In the genomic region with DNA sequence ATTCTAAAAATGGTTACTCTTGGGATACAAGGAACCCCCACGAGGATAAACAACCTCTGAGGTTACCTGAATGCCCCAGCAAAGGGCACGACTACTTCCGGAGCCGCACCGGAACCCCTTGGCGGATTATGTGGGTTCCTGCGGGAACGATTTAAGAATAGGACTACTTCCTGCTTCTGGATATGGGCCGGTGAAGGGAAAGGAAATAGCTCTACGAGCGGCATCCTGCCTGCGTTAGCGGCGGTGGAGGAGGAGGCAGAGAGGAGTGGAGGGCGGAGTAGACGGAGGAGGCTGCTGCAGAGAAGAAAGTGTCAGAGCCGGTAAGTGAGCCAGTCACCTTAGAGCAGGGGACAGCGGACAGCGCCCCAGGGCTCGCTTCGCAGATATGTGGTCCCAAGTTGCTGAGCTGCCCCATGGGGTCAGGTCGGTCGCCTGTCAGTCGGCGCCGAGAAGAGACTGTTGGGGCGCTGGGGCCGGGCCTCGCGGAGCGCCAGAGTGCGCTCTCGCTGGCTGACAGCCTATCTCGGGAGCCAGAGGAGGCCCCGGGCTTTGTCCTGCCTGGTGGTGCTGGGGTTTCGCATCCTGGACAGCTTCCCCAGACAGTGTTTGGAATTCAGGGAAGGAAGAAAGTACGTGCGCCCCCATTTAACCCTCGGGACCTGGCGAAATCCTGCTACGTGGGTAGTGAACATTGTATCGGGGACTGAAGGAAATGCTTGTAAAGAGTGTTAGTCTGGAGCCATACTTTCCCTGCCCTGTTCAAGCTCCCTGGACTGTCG, we compare ENCODE assay signal across 8 cellular contexts. TPM values are rescaled to one million over a fixed set of nuclear protein-coding genes. Genes with fewer than 3 reads are reported as not detected.
DNase-seq lines count a peak whose midpoint lies in the region; TF ChIP-seq lines count a peak whose summit lies in the region.

A gene with protein sequence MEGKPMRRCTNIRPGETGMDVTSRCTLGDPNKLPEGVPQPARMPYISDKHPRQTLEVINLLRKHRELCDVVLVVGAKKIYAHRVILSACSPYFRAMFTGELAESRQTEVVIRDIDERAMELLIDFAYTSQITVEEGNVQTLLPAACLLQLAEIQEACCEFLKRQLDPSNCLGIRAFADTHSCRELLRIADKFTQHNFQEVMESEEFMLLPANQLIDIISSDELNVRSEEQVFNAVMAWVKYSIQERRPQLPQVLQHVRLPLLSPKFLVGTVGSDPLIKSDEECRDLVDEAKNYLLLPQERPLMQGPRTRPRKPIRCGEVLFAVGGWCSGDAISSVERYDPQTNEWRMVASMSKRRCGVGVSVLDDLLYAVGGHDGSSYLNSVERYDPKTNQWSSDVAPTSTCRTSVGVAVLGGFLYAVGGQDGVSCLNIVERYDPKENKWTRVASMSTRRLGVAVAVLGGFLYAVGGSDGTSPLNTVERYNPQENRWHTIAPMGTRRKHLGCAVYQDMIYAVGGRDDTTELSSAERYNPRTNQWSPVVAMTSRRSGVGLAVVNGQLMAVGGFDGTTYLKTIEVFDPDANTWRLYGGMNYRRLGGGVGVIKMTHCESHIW (plus strand): TSS at position 223 of the 779 bp plus-strand sequence. CDS start 1,063 bp downstream, outside the sequence.

- H3K27me3 ChIP-seq in GM06990 (replicated peaks; ENCODE audit: control insufficient read depth, insufficient read depth, low read length) = no peaks in the 10 kb centered on the region
- H3K27me3 ChIP-seq in suprapubic skin = peaks cover 23% of the 10 kb centered on the region

- peak within 1 kb of the TSS; percentile 93 for H3K27ac Mint-ChIP-seq in HFFc6
- peak within 1 kb of the TSS; percentile 95 for H3K27ac Mint-ChIP-seq in activated naive CD4-positive, alpha-beta T cell treated with anti-CD3 and anti-CD28 coated beads, Interleukin-2, amount 10 ng/mL, durations not matched to agents 7 days and 5 days

- under 1% methylated on average over 43 of the region's 43 CpGs for WGBS in suprapubic skin

- H3K27ac ChIP-seq in SK-N-MC (peak within 1 kb of the TSS; percentile 33), suprapubic skin (peak within 1 kb of the TSS; percentile 92)

- CTCF ChIA-PET in activated naive CD4-positive, alpha-beta T cell treated with anti-CD3 and anti-CD28 coated beads, Interleukin-2, amount 10 ng/mL, durations not matched to agents 7 days and 5 days (lab: Charles Lee) = interaction anchor here (0.6 to 1.2 kb wide), 2 partner anchors 214 to 285 kb away, joined by 3 to 5 read pairs; no protein-coding TSS in a partner anchor

- H3K4me3 Mint-ChIP-seq in HFFc6 = peak within 1 kb of the TSS; percentile 97
- H3K4me3 Mint-ChIP-seq in activated naive CD4-positive, alpha-beta T cell treated with anti-CD3 and anti-CD28 coated beads, Interleukin-2, amount 10 ng/mL, durations not matched to agents 7 days and 5 days = peak within 1 kb of the TSS; percentile 87

- peak; percentile 77 for TF ChIP-seq POLR2A in NB4 (IDR thresholded peaks at IDR 0.05; ENCODE audit: extremely low read depth, insufficient read length)
- TF ChIP-seq POLR2A in suprapubic skin (IDR thresholded peaks at IDR 0.05) = peak in 1 of 2 donors; percentile 43

- peaks cover 7% of the 10 kb centered on the region; the same call in 1 of the 2 replicates for H3K27me3 Mint-ChIP-seq in HFFc6 (ENCODE audit: insufficient read depth)
- H3K27me3 Mint-ChIP-seq in activated naive CD4-positive, alpha-beta T cell treated with anti-CD3 and anti-CD28 coated beads, Interleukin-2, amount 10 ng/mL, durations not matched to agents 7 days and 5 days = peaks cover 17% of the 10 kb centered on the region

- no peaks in the 10 kb centered on the region for H3K9me3 ChIP-seq in SK-N-MC (ENCODE audit: low read depth, low read length)
- H3K9me3 ChIP-seq in suprapubic skin = no peaks in the 10 kb centered on the region

- peaks cover 26% of the 10 kb centered on the region for H3K4me1 ChIP-seq in suprapubic skin

- peaks cover 11% of the 10 kb centered on the region for H3K36me3 Mint-ChIP-seq in HFFc6 (ENCODE audit: low read depth)
- peaks cover 9% of the 10 kb centered on the region for H3K36me3 Mint-ChIP-seq in activated naive CD4-positive, alpha-beta T cell treated with anti-CD3 and anti-CD28 coated beads, Interleukin-2, amount 10 ng/mL, durations not matched to agents 7 days and 5 days

- no peak for TF ChIP-seq EP300 in suprapubic skin (IDR thresholded peaks at IDR 0.05)

- H3K9me3 Mint-ChIP-seq in HFFc6 = no peaks in the 10 kb centered on the region
- no peaks in the 10 kb centered on the region for H3K9me3 Mint-ChIP-seq in activated naive CD4-positive, alpha-beta T cell treated with anti-CD3 and anti-CD28 coated beads, Interleukin-2, amount 10 ng/mL, durations not matched to agents 7 days and 5 days

- peaks cover 28% of the 10 kb centered on the region for H3K4me1 Mint-ChIP-seq in HFFc6 (ENCODE audit: low read depth)
- H3K4me1 Mint-ChIP-seq in activated naive CD4-positive, alpha-beta T cell treated with anti-CD3 and anti-CD28 coated beads, Interleukin-2, amount 10 ng/mL, durations not matched to agents 7 days and 5 days = peaks cover 25% of the 10 kb centered on the region

- H3K4me3 ChIP-seq in GM06990 (replicated peaks; ENCODE audit: low read depth, low read length) = peak within 1 kb of the TSS; percentile 80
- H3K4me3 ChIP-seq in NB4 (ENCODE audit: low read depth, low read length) = peak within 1 kb of the TSS; percentile 93
- H3K4me3 ChIP-seq in SK-N-MC = peak within 1 kb of the TSS; percentile 88
- H3K4me3 ChIP-seq in suprapubic skin = peak within 1 kb of the TSS; percentile 88

- peak; percentile 87 for DNase-seq in GM06990 (ENCODE audit: extremely low read depth, insufficient read length)
- peak; percentile 89 for DNase-seq in HFFc6
- DNase-seq in NB4 (ENCODE audit: low read depth) = peak; percentile 92
- DNase-seq in SK-N-MC (ENCODE audit: low read depth, low spot score) = peak; percentile 83
- peak; percentile 92 for DNase-seq in activated naive CD4-positive, alpha-beta T cell treated with anti-CD3 and anti-CD28 coated beads, Interleukin-2, amount 10 ng/mL, durations not matched to agents 7 days and 5 days
- DNase-seq in globus pallidus (ENCODE audit: low spot score) = peak; percentile 82
- peak; percentile 16 to 88 (median 70) for DNase-seq in nucleus accumbens (lab: John Stamatoyannopoulos, UW)
- DNase-seq in suprapubic skin (ENCODE audit: low spot score in 2 of 2) = peak; percentile 82 to 87

- H3K9ac ChIP-seq in SK-N-MC (ENCODE audit: insufficient read length) = peak within 1 kb of the TSS; percentile 79

- H3K36me3 ChIP-seq in GM06990 (ENCODE audit: control insufficient read depth, insufficient read depth, low read length) (no peaks in the 10 kb centered on the region), SK-N-MC (ENCODE audit: insufficient read depth, low read length) (no peaks in the 10 kb centered on the region), suprapubic skin (peaks cover 3% of the 10 kb centered on the region)

- TF ChIP-seq CTCF in GM06990 (IDR thresholded peaks at IDR 0.05; ENCODE audit: insufficient read depth, low read length, poor library complexity, severe bottlenecking) = peak; percentile 20
- TF ChIP-seq CTCF in HFFc6 (IDR thresholded peaks at IDR 0.05) = peak; percentile 16; the same call in 1 of the 2 replicates
- TF ChIP-seq CTCF in NB4 (IDR thresholded peaks at IDR 0.05; ENCODE audit: low read depth, low read length) = no peak
- TF ChIP-seq CTCF in suprapubic skin (IDR thresholded peaks at IDR 0.05) = no peak

RNA-seq across cellular contexts. Expression of the gene that starts here (rescaled TPM):
- total RNA-seq in HFFc6 (2021; fragmentation: NEBNext Ultra II Directional; extraction: Animal tissue kit (Norgen Biotek cat#: 25700)) = 10 to 100 TPM; 25.8 to 30.0 (median 27.9) TPM
- 10 to 100 TPM; 26.3 to 34.2 (median 29.4) TPM for total RNA-seq in suprapubic skin

Comparison
In these comparisons a context has a peak if more than half of its experiments do, and no peak if none do; other contexts are left out.
1. Peak in every context shown above with its lines: DNase-seq, H3K4me3 ChIP-seq and H3K27ac ChIP-seq.
2. CTCF ChIP-seq: peak in GM06990 (single experiment) and HFFc6 (single experiment); none in NB4 (single experiment) and suprapubic skin (0 of 2).